26 cellular contexts compared by ENCODE assay signal in the genomic region with DNA sequence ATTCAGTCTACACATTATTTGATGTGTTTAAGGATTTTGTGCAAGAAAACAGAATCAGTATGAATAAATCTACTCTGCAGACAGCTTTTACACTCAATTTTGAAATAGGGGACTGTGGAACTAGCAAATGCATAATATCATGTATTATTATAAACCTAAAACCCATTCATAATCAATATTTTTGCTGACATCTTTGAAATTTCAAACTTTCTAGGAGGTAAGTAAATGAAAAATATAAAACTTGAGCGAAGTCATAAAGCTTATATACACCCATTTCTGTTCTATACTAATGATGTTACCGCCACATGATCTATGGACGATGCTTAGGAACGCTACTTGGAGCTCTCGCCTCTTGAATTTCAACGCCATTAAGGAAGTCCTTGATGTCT. TPM values are rescaled to one million over a fixed set of nuclear protein-coding genes. Genes with fewer than 3 reads are reported as not detected.
DNase-seq lines count a peak whose midpoint lies in the region; ATAC-seq, FAIRE-seq and TF ChIP-seq lines count a peak whose summit lies in the region.
"Had no signal": no experiment of that assay in that cellular context is flagged by ENCODE, and none has a peak within 500 bp of the region (broad histone marks: within the 10 kb centered on the region; RNA-seq: fewer than 3 reads in every experiment).

No MANE protein-coding gene starts in this region.

- H3K18ac ChIP-seq in IMR-90 (ENCODE audit: low read depth, low read length), result no peak overlapping the region

- POLR2A ChIA-PET in A549 (lab: Yijun Ruan, JAX), result no interaction called here
- POLR2A ChIA-PET in IMR-90 (lab: Charles Lee; ENCODE audit: unreplicated experiment), result no interaction called here

- dilution Hi-C loops in IMR-90 (cut with HindIII; ENCODE audit: low sequenced_read_pairs, unreplicated experiment), result no loop called here

- H3K4me2 ChIP-seq in A549, result no peak overlapping the region
- no peak overlapping the region for H3K4me2 ChIP-seq in IMR-90 (ENCODE audit: low read depth, low read length)
- H3K4me2 ChIP-seq: BLaER1 had no signal

- H3K23ac ChIP-seq in IMR-90 (ENCODE audit: low read depth, low read length), result no peak overlapping the region

- ATAC-seq in A549 (no peak), IMR-90 (ENCODE audit: low read depth) (no peak), psoas muscle (no peak)

- BruUV-seq in IMR-90 (replicated peaks; lab: Mats Ljungman, UMichigan), result no TSS peak

- no peak for TF ChIP-seq POLR2A in A549 (IDR thresholded peaks at IDR 0.05; ENCODE audit: low read length)
- TF ChIP-seq POLR2A in IMR-90 (IDR thresholded peaks at IDR 0.05; ENCODE audit: low read depth, low read length), result no peak

- H4K5ac ChIP-seq in IMR-90 (ENCODE audit: low read depth, low read length), result no peak overlapping the region

- no peak overlapping the region for H3K9ac ChIP-seq in IMR-90 (ENCODE audit: low read depth, low read length)
- H3K9ac ChIP-seq: BLaER1, GM23248 had no signal

- no peak overlapping the region for H2BK120ac ChIP-seq in IMR-90 (ENCODE audit: low read depth, low read length)

- DNase-seq in A549 (ENCODE audit: low read depth in 1 of 2, low spot score in 1 of 2) (no peak), IMR-90 (no peak), epithelial cell of prostate (ENCODE audit: low read depth, low spot score) (no peak), psoas muscle (no peak), OCI-M1 (lab: John Stamatoyannopoulos, UW) (no peak), caudate nucleus (lab: John Stamatoyannopoulos, UW) (no peak), posterior cingulate gyrus (no peak)
- DNase-seq: CD4-positive, CD25-positive, alpha-beta regulatory T cell; DMS153; DND-41; GM23248; H7; NCI-H1092 treated with DMSO at 0.1 percent for 48 hours; NCI-H1436; NCI-H187; NCI-H2081 treated with DMSO at 0.1 percent for 48 hours; NCI-H2171; NCI-H226; NCI-H510A; NCI-H69; SIG-M5 had no signal

- no peak overlapping the region for H2AK5ac ChIP-seq in IMR-90 (ENCODE audit: low read depth, low read length)

- TF ChIP-seq CTCF in A549 (IDR thresholded peaks at IDR 0.05) (no peak), IMR-90 (conservative IDR thresholded peaks at IDR 0.05; ENCODE audit: low read depth, low read length) (no peak), psoas muscle (IDR thresholded peaks at IDR 0.05) (no peak)

- H3K9me3 ChIP-seq in A549, result no peaks in the 10 kb centered on the region
- H3K9me3 ChIP-seq in IMR-90 (ENCODE audit: control insufficient read depth, insufficient read depth, low read length), result no peaks in the 10 kb centered on the region
- H3K9me3 ChIP-seq in psoas muscle, result no peaks in the 10 kb centered on the region

- in situ Hi-C loops in IMR-90 (cut with MboI; ENCODE audit: low sequenced_read_pairs), result no loop called here

- H2AK9ac ChIP-seq in IMR-90 (replicated peaks; ENCODE audit: low read depth, low read length, poor library complexity), result no peak overlapping the region

- no peak for TF ChIP-seq EP300 in A549 (IDR thresholded peaks at IDR 0.05)

- no peak overlapping the region for H3K4ac ChIP-seq in IMR-90 (ENCODE audit: low read depth, low read length)

- intact Hi-C loops in IMR-90 (cut with micrococcal nuclease), result no loop called here
- intact Hi-C loops in psoas muscle (cut with DNase I), result no loop called here
- intact Hi-C loops in posterior cingulate gyrus (cut with DNase I), result no loop called here

- H3K27ac ChIP-seq in A549, result no peak overlapping the region
- no peak overlapping the region for H3K27ac ChIP-seq in IMR-90 (ENCODE audit: insufficient read depth, low read length)
- peak overlapping the region; percentile 48 for H3K27ac ChIP-seq in epithelial cell of prostate
- peak overlapping the region; percentile 46 for H3K27ac ChIP-seq in psoas muscle
- H3K27ac ChIP-seq in caudate nucleus (ENCODE audit: low read depth, low read length), result no peak overlapping the region
- H3K27ac ChIP-seq: BLaER1, GM23248, SK-N-MC had no signal

- H3K4me1 ChIP-seq in A549 (peaks cover 9% of the 10 kb centered on the region; the same call in 2 of the 3 replicates), IMR-90 (ENCODE audit: control insufficient read depth, insufficient read depth, low read length) (peaks cover 9% of the 10 kb centered on the region), psoas muscle (peaks cover 30% of the 10 kb centered on the region)

- peaks cover 12% of the 10 kb centered on the region for H4K20me1 ChIP-seq in IMR-90 (ENCODE audit: insufficient read depth, low read length)

- H2BK20ac ChIP-seq in IMR-90 (ENCODE audit: low read depth, low read length), result no peak overlapping the region

- peaks cover 18 to 23% of the 10 kb centered on the region in 2 experiments; a peak in 3 of 4 replicates for H3K79me1 ChIP-seq in IMR-90 (ENCODE audit: low read depth in 1 of 2, low read length in 2 of 2)

- no peaks in the 10 kb centered on the region for H3K27me3 ChIP-seq in IMR-90 (ENCODE audit: control insufficient read depth, insufficient read depth, low read length)
- no peaks in the 10 kb centered on the region for H3K27me3 ChIP-seq in psoas muscle (ENCODE audit: insufficient read depth in 3 of 3, low read length in 2 of 3)
- H3K27me3 ChIP-seq: BLaER1 had no signal

- no peak overlapping the region for H4K91ac ChIP-seq in IMR-90 (ENCODE audit: insufficient read depth, low read depth, low read length)

- 75% methylated on average over 6 of the region's 6 CpGs for WGBS in A549 (ENCODE audit: missing lambda C conversion rate)
- 92% methylated on average over 4 of the region's 6 CpGs; no CpG with 5 or more reads in 1 of the 2 experiments for WGBS in IMR-90 (ENCODE audit: extremely low coverage in 2 of 2, insufficient read length in 1 of 2), 2 experiments
- 62 to 86% (median 70%) methylated on average over 6 of the region's 6 CpGs for WGBS in psoas muscle, 3 donors

- CTCF ChIA-PET in A549 (lab: Yijun Ruan, JAX), result interaction anchor here (1.1 kb wide), 1 partner anchor 13 kb away, joined by 3 read pairs; no protein-coding TSS in a partner anchor
- CTCF ChIA-PET in IMR-90 (lab: Yijun Ruan, JAX), result interaction anchor here (0.6 to 1.1 kb wide), 2 partner anchors 29 to 38 kb away, joined by 4 to 8 read pairs; a partner anchor contains a TSS

- H4K8ac ChIP-seq in IMR-90 (ENCODE audit: low read depth in 2 of 2, low read length in 2 of 2), result no peak overlapping the region

- H3K9me1 ChIP-seq in IMR-90 (ENCODE audit: insufficient read depth, low read length), result peaks cover 6% of the 10 kb centered on the region; the same call in 1 of the 2 replicates

- no peak overlapping the region for H2BK5ac ChIP-seq in IMR-90 (ENCODE audit: low read depth, low read length, poor library complexity, severe bottlenecking)

- FAIRE-seq in A549 (lab: Jason Lieb, UNC), result no peak
- FAIRE-seq: GM18507, HTR-8/SVneo, RCC 7860 had no signal

- no peak overlapping the region for H3K56ac ChIP-seq in IMR-90 (ENCODE audit: extremely low read depth, insufficient read depth, low read length)

- H3K14ac ChIP-seq in IMR-90 (replicated peaks; ENCODE audit: low read depth, low read length), result no peak overlapping the region

- no peak for TF ChIP-seq RAD21 in A549 (conservative IDR thresholded peaks at IDR 0.05 in 1 of 2, IDR thresholded peaks at IDR 0.05 in 1 of 2)
- no peak for TF ChIP-seq RAD21 in IMR-90 (IDR thresholded peaks at IDR 0.05; ENCODE audit: low read length)

- no peak overlapping the region for H2AFZ ChIP-seq in IMR-90 (replicated peaks; ENCODE audit: low read length, poor library complexity)
- H2AFZ ChIP-seq: GM23248 had no signal

- H3K36me3 ChIP-seq in IMR-90 (ENCODE audit: control insufficient read depth, insufficient read depth, low read length), result no peaks in the 10 kb centered on the region
- H3K36me3 ChIP-seq in psoas muscle (ENCODE audit: insufficient read depth in 1 of 2, low read depth in 1 of 2), result no peaks in the 10 kb centered on the region

- H2BK15ac ChIP-seq in IMR-90 (ENCODE audit: low read depth, low read length), result no peak overlapping the region

- H3K4me3 ChIP-seq in A549 (no peak overlapping the region), IMR-90 (ENCODE audit: insufficient read depth, low read depth, low read length) (no peak overlapping the region), psoas muscle (no peak overlapping the region)
- H3K4me3 ChIP-seq: BLaER1, GM23248, SK-N-MC had no signal

TF ChIP-seq in A549, 52 proteins besides CTCF, POLR2A, EP300 and RAD21:
- TF ChIP-seq NPAS2 (CRISPR knock-in tag; IDR thresholded peaks at IDR 0.05; ENCODE audit: borderline replicate concordance) (no peak), MAFK (IDR thresholded peaks at IDR 0.05; ENCODE audit: partially characterized antibody) (peak; percentile 30)

TF ChIP-seq in IMR-90, 13 proteins besides CTCF, POLR2A, EP300 and RAD21:
- no peak for TF ChIP-seq CHD1 (IDR thresholded peaks at IDR 0.05; ENCODE audit: low read depth, low read length)
- no peak for TF ChIP-seq BHLHE40 (IDR thresholded peaks at IDR 0.05; ENCODE audit: low read depth, low read length)
- TF ChIP-seq, protein P1, sequence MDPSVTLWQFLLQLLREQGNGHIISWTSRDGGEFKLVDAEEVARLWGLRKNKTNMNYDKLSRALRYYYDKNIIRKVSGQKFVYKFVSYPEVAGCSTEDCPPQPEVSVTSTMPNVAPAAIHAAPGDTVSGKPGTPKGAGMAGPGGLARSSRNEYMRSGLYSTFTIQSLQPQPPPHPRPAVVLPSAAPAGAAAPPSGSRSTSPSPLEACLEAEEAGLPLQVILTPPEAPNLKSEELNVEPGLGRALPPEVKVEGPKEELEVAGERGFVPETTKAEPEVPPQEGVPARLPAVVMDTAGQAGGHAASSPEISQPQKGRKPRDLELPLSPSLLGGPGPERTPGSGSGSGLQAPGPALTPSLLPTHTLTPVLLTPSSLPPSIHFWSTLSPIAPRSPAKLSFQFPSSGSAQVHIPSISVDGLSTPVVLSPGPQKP (IDR thresholded peaks at IDR 0.05; ENCODE audit: borderline replicate concordance, low read depth, low read length), result no peak
- no peak for TF ChIP-seq SMC3 (IDR thresholded peaks at IDR 0.05; ENCODE audit: low read depth, low read length)
- TF ChIP-seq FOS (IDR thresholded peaks at IDR 0.05; ENCODE audit: low read depth, low read length), result no peak
- no peak for TF ChIP-seq RFX5 (IDR thresholded peaks at IDR 0.05; ENCODE audit: low read depth, low read length)
- TF ChIP-seq MAFK (IDR thresholded peaks at IDR 0.05; ENCODE audit: low read depth, low read length), result peak; percentile 42; the same call in 1 of the 2 replicates
TF ChIP-seq in IMR-90: peak in this region for 1.

RNA-seq across cellular contexts. Expression of a gene that starts 38.1 kb away (rescaled TPM):
- polyA plus RNA-seq in A549 (2011; rRNA removed) (20.0 and 33.4 TPM in 2 replicates), A549 (2017; fragmentation: RNase III; extraction: RNeasy Plus Mini Kit Qiagen cat#74134 plus additional on column Dnase treatment) (17.9 to 19.4 TPM (median 18.2 TPM) in 3 replicates), IMR-90 (2012; rRNA removed) (17.1 and 20.1 TPM in 2 replicates), psoas muscle (10 to 100 TPM in 2 of 3 donors, 1 to 10 TPM in 1; 7.4 to 17.5 (median 16.9) TPM)
- 8.3 and 8.9 TPM in 2 replicates for polyA plus RNA-seq in A549 (2012; cell fraction: cytosol; rRNA removed)
- 8.8 and 20.9 TPM in 2 replicates for polyA plus RNA-seq in A549 (2012; cell fraction: nucleus; rRNA removed)
- polyA minus RNA-seq in A549 (2011; rRNA and poly(A)+ RNA removed), result 57.6 and 77.7 TPM in 2 replicates
- total RNA-seq in IMR-90 (2012; rRNA removed) (28.0 and 30.3 TPM in 2 replicates), psoas muscle (10 to 100 TPM; 19.0 to 32.1 (median 23.2) TPM)
- polyA plus RNA-seq in IMR-90 (2012; cell fraction: cytosol; rRNA removed), result 5.5 and 14.0 TPM in 2 replicates
- polyA plus RNA-seq in IMR-90 (2012; cell fraction: nucleus; rRNA removed; ENCODE audit: low replicate concordance), result 8.6 and 50.7 TPM in 2 replicates

Comparison
In these comparisons a context has a peak if more than half of its experiments do, and no peak if none do; other contexts are left out.
1. H3K27ac ChIP-seq: peak in epithelial cell of prostate (single experiment) and psoas muscle (single experiment); none in A549 (0 of 2), IMR-90 (single experiment) and caudate nucleus (single experiment).